Comparison of ENCODE assay signal across 11 cellular contexts in genomic region chr7:111558948-111559347, GRCh38. TPM values are rescaled to one million over a fixed set of nuclear protein-coding genes. Genes with fewer than 3 reads are reported as not detected.
DNase-seq lines count a peak whose midpoint lies in the region; ATAC-seq, FAIRE-seq and TF ChIP-seq lines count a peak whose summit lies in the region.
"Had no signal": no experiment of that assay in that cellular context is flagged by ENCODE, and none has a peak within 500 bp of the region (broad histone marks: within the 10 kb centered on the region; RNA-seq: fewer than 3 reads in every experiment).

No MANE protein-coding gene starts in this region.

- H3K9me3 Mint-ChIP-seq in CD4-positive, alpha-beta T cell: no peaks in the 10 kb centered on the region
- no peaks in the 10 kb centered on the region for H3K9me3 Mint-ChIP-seq in activated T-helper 17 cell treated with anti-CD3 and anti-CD28 coated beads, Interleukin-2, amount 50 U/mL, for 72 hours
- H3K9me3 Mint-ChIP-seq: naive thymus-derived CD8-positive, alpha-beta T cell had no signal

- no peak for DNase-seq in CD4-positive, alpha-beta T cell
- DNase-seq in OCI-M1 (lab: John Stamatoyannopoulos, UW): peak; percentile 21
- no peak for DNase-seq in RCC 7860 (ENCODE audit: low spot score)
- DNase-seq in NCI-H187 (lab: John Stamatoyannopoulos, UW): no peak
- no peak for DNase-seq in NCI-H446 (lab: John Stamatoyannopoulos, UW)
- DNase-seq: naive thymus-derived CD8-positive, alpha-beta T cell had no signal

- no peak for ATAC-seq in CD4-positive, alpha-beta T cell (ENCODE audit: poor library complexity)
- ATAC-seq in GM19395 (IDR thresholded peaks at IDR 0.05; ENCODE audit: unreplicated experiment) (peak; percentile 74), HG02970 (IDR thresholded peaks at IDR 0.05; ENCODE audit: low FRiP score, unreplicated experiment) (peak; percentile 40)
- ATAC-seq in activated T-helper 17 cell treated with anti-CD3 and anti-CD28 coated beads, Interleukin-2, amount 50 U/mL, for 72 hours (replicated peaks): no peak
- ATAC-seq: GM23338; naive thymus-derived CD8-positive, alpha-beta T cell had no signal

- peaks cover 43% of the 10 kb centered on the region for H3K4me1 Mint-ChIP-seq in CD4-positive, alpha-beta T cell (ENCODE audit: low read depth)
- H3K4me1 Mint-ChIP-seq in activated T-helper 17 cell treated with anti-CD3 and anti-CD28 coated beads, Interleukin-2, amount 50 U/mL, for 72 hours: peaks cover 26% of the 10 kb centered on the region

- no peak for TF ChIP-seq CTCF in CD4-positive, alpha-beta T cell (IDR thresholded peaks at IDR 0.05)

- H3K36me3 Mint-ChIP-seq in CD4-positive, alpha-beta T cell (ENCODE audit: low read depth): peaks cover 35% of the 10 kb centered on the region
- peaks cover 59% of the 10 kb centered on the region for H3K36me3 Mint-ChIP-seq in activated T-helper 17 cell treated with anti-CD3 and anti-CD28 coated beads, Interleukin-2, amount 50 U/mL, for 72 hours (ENCODE audit: low read depth)

- peak overlapping the region; percentile 22 for H3K4me3 Mint-ChIP-seq in CD4-positive, alpha-beta T cell
- H3K4me3 Mint-ChIP-seq in activated T-helper 17 cell treated with anti-CD3 and anti-CD28 coated beads, Interleukin-2, amount 50 U/mL, for 72 hours: no peak overlapping the region
- H3K4me3 Mint-ChIP-seq: GM23338 had no signal

- H3K27ac ChIP-seq in CD4-positive, alpha-beta T cell (ENCODE audit: low read depth, low read length): no peak overlapping the region
- H3K27ac ChIP-seq: BLaER1 treated with 17β-estradiol and CSF1 and Interleukin-3, amounts not matched to agents 10 nM and 100 nM had no signal

- H3K27ac Mint-ChIP-seq in CD4-positive, alpha-beta T cell: no peak overlapping the region
- H3K27ac Mint-ChIP-seq in activated T-helper 17 cell treated with anti-CD3 and anti-CD28 coated beads, Interleukin-2, amount 50 U/mL, for 72 hours: no peak overlapping the region
- H3K27ac Mint-ChIP-seq: GM23338 had no signal

- H3K27me3 ChIP-seq in CD4-positive, alpha-beta T cell (ENCODE audit: control insufficient read depth, insufficient read depth, low read length): no peaks in the 10 kb centered on the region
- H3K27me3 ChIP-seq: BLaER1 treated with 17β-estradiol and CSF1 and Interleukin-3, amounts not matched to agents 10 nM and 100 nM had no signal

- H3K27me3 Mint-ChIP-seq in CD4-positive, alpha-beta T cell: no peaks in the 10 kb centered on the region
- H3K27me3 Mint-ChIP-seq in activated T-helper 17 cell treated with anti-CD3 and anti-CD28 coated beads, Interleukin-2, amount 50 U/mL, for 72 hours: peaks cover 3% of the 10 kb centered on the region
- H3K27me3 Mint-ChIP-seq: naive thymus-derived CD8-positive, alpha-beta T cell had no signal

- intact Hi-C loops in CD4-positive, alpha-beta T cell (cut with DNase I, micrococcal nuclease): loop anchor here in 1 of 2 experiments (10.0 kb wide), 1 partner anchor 964 kb away; no protein-coding TSS in a partner anchor

- CTCF ChIA-PET in CD4-positive, alpha-beta T cell (lab: Charles Lee): no interaction called here

- H3K9me3 ChIP-seq in CD4-positive, alpha-beta T cell (ENCODE audit: control insufficient read depth, low read length): no peaks in the 10 kb centered on the region

- FAIRE-seq in RCC 7860 (lab: Jason Lieb, UNC): no peak

- POLR2A ChIA-PET in CD4-positive, alpha-beta T cell (lab: Charles Lee): no interaction called here

RNA-seq across cellular contexts. Expression of gene IMMP2L, which starts 3.3 kb away (rescaled TPM):
- 10 to 100 TPM in 1 of 2 experiments, 1 to 10 TPM in 1; 8.9 to 18.7 TPM for total RNA-seq in CD4-positive, alpha-beta T cell
- total RNA-seq in activated T-helper 17 cell treated with anti-CD3 and anti-CD28 coated beads, Interleukin-2, amount 50 U/mL, for 72 hours: 10 to 100 TPM in 1 of 2 donors, 1 to 10 TPM in 1; 9.5 to 27.6 TPM

Comparison
In these comparisons a context has a peak if more than half of its experiments do, and no peak if none do; other contexts are left out.
1. ATAC-seq: peak in GM19395 (single experiment) and HG02970 (single experiment); none in CD4-positive, alpha-beta T cell (single experiment) and activated T-helper 17 cell treated with anti-CD3 and anti-CD28 coated beads, Interleukin-2, amount 50 U/mL, for 72 hours (single experiment).